8 cellular contexts compared by ENCODE assay signal in the genomic region with DNA sequence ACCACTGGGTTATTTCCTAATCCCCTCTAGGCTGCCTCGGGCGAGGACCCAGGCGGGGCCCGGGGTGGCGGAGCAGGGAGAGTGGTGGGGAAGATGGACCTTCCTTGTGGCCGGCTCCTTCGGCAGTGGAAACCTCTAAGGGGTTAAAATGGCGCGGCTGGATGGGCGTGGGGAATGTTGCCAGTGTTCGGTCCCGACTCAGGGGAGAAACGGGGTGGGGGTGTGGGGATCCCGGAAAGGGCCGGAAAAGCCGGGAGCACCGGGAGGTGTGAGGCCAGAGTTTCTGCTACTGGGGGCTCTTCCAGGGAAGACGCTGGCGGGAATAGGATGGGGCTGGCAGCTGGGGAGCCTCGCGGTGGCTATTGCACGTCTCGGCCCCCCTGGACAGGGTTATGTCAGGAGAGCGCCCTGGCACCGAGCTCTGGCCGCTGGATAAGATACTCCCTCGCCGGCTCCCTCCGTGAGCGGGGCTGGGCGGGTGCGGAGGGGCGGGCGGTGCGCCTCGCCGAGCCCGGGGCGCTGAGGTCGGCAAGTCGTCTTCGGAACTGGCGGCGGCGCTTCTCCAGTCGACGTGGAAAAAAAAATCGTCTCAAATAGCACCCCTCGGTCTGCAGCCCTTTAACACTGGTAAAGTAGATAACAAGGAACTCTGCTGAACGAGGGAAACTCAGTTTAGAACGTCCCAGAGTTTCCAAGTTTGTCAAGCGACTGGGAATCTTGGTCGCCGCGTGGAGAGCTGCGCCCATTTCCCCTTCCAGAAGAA.
DNase-seq lines count a peak whose midpoint lies in the region; ATAC-seq and TF ChIP-seq lines count a peak whose summit lies in the region.

No MANE protein-coding gene starts in this region.

- no peak overlapping the region for H3K4me3 ChIP-seq in KMS-11 (IDR thresholded peaks at IDR 0.05; ENCODE audit: insufficient read depth, low read depth, low read length)

- peaks cover 3% of the 10 kb centered on the region for H3K36me3 Mint-ChIP-seq in activated T-cell treated with anti-CD3 and anti-CD28 coated beads, Interleukin-2, amount 50 U/mL, for 4 hours (ENCODE audit: insufficient read depth)
- no peaks in the 10 kb centered on the region for H3K36me3 Mint-ChIP-seq in osteocyte (ENCODE audit: unreplicated experiment)

- no peaks in the 10 kb centered on the region for H3K79me2 ChIP-seq in KMS-11 (ENCODE audit: insufficient read depth, low read depth)

- peaks cover 51% of the 10 kb centered on the region for H3K27me3 Mint-ChIP-seq in activated T-cell treated with anti-CD3 and anti-CD28 coated beads, Interleukin-2, amount 50 U/mL, for 4 hours (ENCODE audit: low read depth)
- H3K27me3 Mint-ChIP-seq in osteocyte (ENCODE audit: unreplicated experiment), result peaks cover 47% of the 10 kb centered on the region

- peaks cover 15% of the 10 kb centered on the region for H3K4me1 ChIP-seq in KMS-11 (ENCODE audit: low read depth, poor library complexity, severe bottlenecking)
- no peaks in the 10 kb centered on the region for H3K4me1 ChIP-seq in foreskin keratinocyte

- H3K27me3 ChIP-seq in KMS-11 (ENCODE audit: insufficient read depth, low read depth) (peaks cover 3% of the 10 kb centered on the region; the same call in 1 of the 2 replicates), foreskin keratinocyte (peaks cover 96% of the 10 kb centered on the region)

- peak; percentile 68 for DNase-seq in AG20443 (ENCODE audit: low spot score)
- DNase-seq in activated T-cell treated with anti-CD3 and anti-CD28 coated beads, Interleukin-2, amount 50 U/mL, for 4 hours, result peak; percentile 26
- DNase-seq in foreskin keratinocyte, result peak in 1 of 2 donors; percentile 17
- DNase-seq in osteocyte (ENCODE audit: extremely low spot score, unreplicated experiment), result no peak

- H4K20me1 ChIP-seq in KMS-11 (ENCODE audit: insufficient read depth), result no peaks in the 10 kb centered on the region

- H3K4me1 Mint-ChIP-seq in activated T-cell treated with anti-CD3 and anti-CD28 coated beads, Interleukin-2, amount 50 U/mL, for 4 hours (ENCODE audit: low read depth), result peaks cover 51% of the 10 kb centered on the region
- peaks cover 49% of the 10 kb centered on the region for H3K4me1 Mint-ChIP-seq in osteocyte (ENCODE audit: unreplicated experiment)

- H3K27ac Mint-ChIP-seq in osteocyte (ENCODE audit: unreplicated experiment), result peak overlapping the region; percentile 66

- H2AFZ ChIP-seq in KMS-11 (ENCODE audit: low read depth), result peak overlapping the region; percentile 75

- ATAC-seq in activated T-cell treated with anti-CD3 and anti-CD28 coated beads, Interleukin-2, amount 50 U/mL, for 4 hours, result peak in 1 of 2 donors; percentile 13
- peak; percentile 3 for ATAC-seq in foreskin keratinocyte
- no peak for ATAC-seq in GM21367 (IDR thresholded peaks at IDR 0.05; ENCODE audit: unreplicated experiment)
- no peak for ATAC-seq in GM18498 (IDR thresholded peaks at IDR 0.05; ENCODE audit: unreplicated experiment)
- ATAC-seq in GM18868 (IDR thresholded peaks at IDR 0.05; ENCODE audit: unreplicated experiment), result no peak

- H3K27ac ChIP-seq in KMS-11 (no peak overlapping the region), foreskin keratinocyte (no peak overlapping the region)

- H3K36me3 ChIP-seq in KMS-11 (ENCODE audit: insufficient read depth), result no peaks in the 10 kb centered on the region

- no peaks in the 10 kb centered on the region for H3K9me3 Mint-ChIP-seq in activated T-cell treated with anti-CD3 and anti-CD28 coated beads, Interleukin-2, amount 50 U/mL, for 4 hours
- H3K9me3 Mint-ChIP-seq in osteocyte (ENCODE audit: unreplicated experiment), result no peaks in the 10 kb centered on the region

- H3K4me3 Mint-ChIP-seq in activated T-cell treated with anti-CD3 and anti-CD28 coated beads, Interleukin-2, amount 50 U/mL, for 4 hours, result peak overlapping the region; percentile 78
- peak overlapping the region; percentile 77 for H3K4me3 Mint-ChIP-seq in osteocyte (ENCODE audit: unreplicated experiment)

- H3K9ac ChIP-seq in KMS-11, result peak overlapping the region; percentile 18; the same call in 1 of the 2 replicates

- no peak for TF ChIP-seq CTCF in KMS-11 (conservative IDR thresholded peaks at IDR 0.05; ENCODE audit: low read depth, low read length)
- TF ChIP-seq CTCF in foreskin keratinocyte (conservative IDR thresholded peaks at IDR 0.05), result no peak
- TF ChIP-seq CTCF in osteocyte (IDR thresholded peaks at IDR 0.05), result no peak

- peak overlapping the region; percentile 53; the same call in 1 of the 2 replicates for H3K4me2 ChIP-seq in KMS-11
